ENCODE assay signal across 18 cellular contexts in the genomic region with DNA sequence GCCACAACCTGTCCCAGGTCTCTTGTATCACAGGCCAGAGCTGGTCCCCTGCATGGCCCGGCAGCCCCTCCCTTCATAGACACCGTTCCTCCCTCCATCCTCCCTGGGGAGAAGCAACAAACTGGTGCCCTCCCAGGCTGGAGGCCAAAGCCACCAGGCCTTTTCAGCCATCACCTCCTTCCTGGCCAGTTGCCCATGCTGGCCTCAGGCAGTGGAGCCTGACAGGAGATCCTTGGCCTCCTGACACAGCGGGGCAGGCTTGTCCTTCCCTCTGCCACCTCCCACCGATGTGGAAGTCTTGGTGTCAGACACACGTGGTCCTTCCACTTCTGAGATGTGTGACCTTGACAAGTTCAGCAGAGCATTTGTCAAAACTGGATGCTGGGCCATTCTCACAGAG.
A peak's percentile ranks its signal among the peaks of the same experiment; 100 is the strongest.
DNase-seq lines count a peak whose midpoint lies in the region; ATAC-seq, FAIRE-seq and TF ChIP-seq lines count a peak whose summit lies in the region.
"Had no signal": no experiment of that assay in that cellular context is flagged by ENCODE, and none has a peak within 500 bp of the region (broad histone marks: within the 10 kb centered on the region; RNA-seq: fewer than 3 reads in every experiment).

No MANE protein-coding gene starts in this region.

- no peak overlapping the region for H3K9ac ChIP-seq in PC-3 (ENCODE audit: low read length)

- H3K4me2 ChIP-seq in PC-3 (ENCODE audit: low read length): no peak overlapping the region

- H3K36me3 ChIP-seq in PC-3 (ENCODE audit: low read depth, low read length) (no peaks in the 10 kb centered on the region), small intestine (ENCODE audit: control insufficient read depth in 2 of 2, insufficient read depth in 2 of 2, low read length in 2 of 2) (no peaks in the 10 kb centered on the region)
- no peaks in the 10 kb centered on the region for H3K36me3 ChIP-seq in CD8-positive, alpha-beta memory T cell (ENCODE audit: insufficient read depth, low read length)
- H3K36me3 ChIP-seq: cardiac muscle cell had no signal

- H3K9me2 ChIP-seq in PC-3 (replicated peaks; ENCODE audit: low read length): no peaks in the 10 kb centered on the region

- FAIRE-seq in small intestine (lab: Jason Lieb, UNC): no peak
- FAIRE-seq: TTC549 had no signal

- no peak for TF ChIP-seq CTCF in PC-3 (conservative IDR thresholded peaks at IDR 0.05; ENCODE audit: low read depth, low read length)

- H3K79me2 ChIP-seq in PC-3 (ENCODE audit: low read length): no peaks in the 10 kb centered on the region

- H3K4me3 ChIP-seq in PC-3 (ENCODE audit: low read length): no peak overlapping the region
- H3K4me3 ChIP-seq in small intestine (ENCODE audit: low read depth in 1 of 2, low read length in 2 of 2): no peak overlapping the region
- H3K4me3 ChIP-seq in CD8-positive, alpha-beta memory T cell (ENCODE audit: low read length): no peak overlapping the region
- H3K4me3 ChIP-seq: cardiac muscle cell had no signal

- no peaks in the 10 kb centered on the region for H3K9me3 Mint-ChIP-seq in CD8-positive, alpha-beta memory T cell
- H3K9me3 Mint-ChIP-seq: CD4-positive, CD25-positive, alpha-beta regulatory T cell; naive thymus-derived CD8-positive, alpha-beta T cell; stimulated activated memory B cell treated with anti-CD40 and anti-IgM and Interleukin-4, amounts not matched to agents 10 μg/mL and 1 μg/mL and 100 μg/mL, for 72 hours had no signal

- peaks cover 25% of the 10 kb centered on the region for H3K4me1 ChIP-seq in PC-3 (ENCODE audit: insufficient read depth, low read length)
- no peaks in the 10 kb centered on the region for H3K4me1 ChIP-seq in small intestine (ENCODE audit: control insufficient read depth in 2 of 2, insufficient read depth in 1 of 2, low read depth in 1 of 2, low read length in 1 of 2)
- no peaks in the 10 kb centered on the region for H3K4me1 ChIP-seq in CD8-positive, alpha-beta memory T cell (ENCODE audit: insufficient read depth, low read length)

- no peaks in the 10 kb centered on the region for H3F3A ChIP-seq in PC-3 (ENCODE audit: low read length, unreplicated experiment)

- no peak overlapping the region for H3K4me3 Mint-ChIP-seq in CD8-positive, alpha-beta memory T cell
- H3K4me3 Mint-ChIP-seq: CD4-positive, CD25-positive, alpha-beta regulatory T cell; naive thymus-derived CD8-positive, alpha-beta T cell; stimulated activated memory B cell treated with anti-CD40 and anti-IgM and Interleukin-4, amounts not matched to agents 10 μg/mL and 1 μg/mL and 100 μg/mL, for 72 hours had no signal

- peaks cover 4 to 8% (median 7%) of the 10 kb centered on the region in 3 donors for H3K4me1 Mint-ChIP-seq in CD8-positive, alpha-beta memory T cell

- peak overlapping the region in 1 of 8 donors; percentile 29 for H3K27ac Mint-ChIP-seq in CD8-positive, alpha-beta memory T cell
- H3K27ac Mint-ChIP-seq: CD4-positive, CD25-positive, alpha-beta regulatory T cell; naive thymus-derived CD8-positive, alpha-beta T cell had no signal

- no peak overlapping the region for H2AFZ ChIP-seq in PC-3 (ENCODE audit: low read length)

- BruUV-seq in PC-3 (replicated peaks; lab: Mats Ljungman, UMichigan): no TSS peak

- ATAC-seq in PC-3: no peak
- ATAC-seq in HG03342 (IDR thresholded peaks at IDR 0.05; ENCODE audit: unreplicated experiment): no peak
- no peak for ATAC-seq in HG03432 (IDR thresholded peaks at IDR 0.05; ENCODE audit: unreplicated experiment)
- ATAC-seq: left colon; naive thymus-derived CD8-positive, alpha-beta T cell; sciatic nerve; stimulated activated memory B cell treated with anti-CD40 and anti-IgM and Interleukin-4, amounts not matched to agents 10 μg/mL and 1 μg/mL and 100 μg/mL, for 72 hours had no signal

- 67 to 71% (median 71%) methylated on average over 5 of the region's 5 CpGs for WGBS in small intestine, 3 donors

- DNase-seq in ELF-1 (ENCODE audit: low read depth, low spot score) (peak; percentile 20), PC-3 (peak; percentile 34), globus pallidus (ENCODE audit: low spot score) (peak; percentile 31), pons (ENCODE audit: low spot score) (peak; percentile 49), small intestine (no peak)
- no peak for DNase-seq in CD8-positive, alpha-beta memory T cell
- DNase-seq: activated naive CD4-positive, alpha-beta T cell; CD4-positive, CD25-positive, alpha-beta regulatory T cell; left colon; naive thymus-derived CD8-positive, alpha-beta T cell; NCI-H146; stimulated activated CD4-positive, alpha-beta T cell treated with anti-CD3 and anti-CD28 coated beads, Interleukin-4, amount 100 ng/mL, for 24 hours had no signal

- H3K27ac ChIP-seq in PC-3 (ENCODE audit: low read length) (no peak overlapping the region), small intestine (ENCODE audit: low read depth in 1 of 2, low read length in 1 of 2) (no peak overlapping the region)
- H3K27ac ChIP-seq in CD8-positive, alpha-beta memory T cell (ENCODE audit: low read depth, low read length): no peak overlapping the region
- H3K27ac ChIP-seq: cardiac muscle cell had no signal

- H3K9me3 ChIP-seq in PC-3 (ENCODE audit: low read length) (no peaks in the 10 kb centered on the region), small intestine (ENCODE audit: control insufficient read depth, low read depth) (no peaks in the 10 kb centered on the region)
- no peaks in the 10 kb centered on the region for H3K9me3 ChIP-seq in CD8-positive, alpha-beta memory T cell (ENCODE audit: low read length)

- no peaks in the 10 kb centered on the region for H4K20me1 ChIP-seq in PC-3 (ENCODE audit: low read length)

- peaks cover 0 to 1% (median 0%) of the 10 kb centered on the region in 3 donors for H3K36me3 Mint-ChIP-seq in CD8-positive, alpha-beta memory T cell
- H3K36me3 Mint-ChIP-seq: stimulated activated memory B cell treated with anti-CD40 and anti-IgM and Interleukin-4, amounts not matched to agents 10 μg/mL and 1 μg/mL and 100 μg/mL, for 72 hours had no signal

- H3K27me3 ChIP-seq in PC-3 (ENCODE audit: low read length) (no peaks in the 10 kb centered on the region), small intestine (ENCODE audit: control insufficient read depth in 2 of 2, insufficient read depth in 2 of 2, low read length in 2 of 2) (no peaks in the 10 kb centered on the region)
- no peaks in the 10 kb centered on the region for H3K27me3 ChIP-seq in CD8-positive, alpha-beta memory T cell (ENCODE audit: insufficient read depth, low read length, poor library complexity, severe bottlenecking)
- H3K27me3 ChIP-seq: cardiac muscle cell had no signal

- CTCF ChIA-PET in PC-3 (lab: Charles Lee): no interaction called here
- CTCF ChIA-PET in CD8-positive, alpha-beta memory T cell (lab: Charles Lee): no interaction called here

- POLR2A ChIA-PET in PC-3 (lab: Charles Lee; ENCODE audit: unreplicated experiment): no interaction called here
- POLR2A ChIA-PET in CD8-positive, alpha-beta memory T cell (lab: Charles Lee): no interaction called here

- intact Hi-C loops in PC-3 (cut with micrococcal nuclease): no loop called here

- no peaks in the 10 kb centered on the region for H3K27me3 Mint-ChIP-seq in CD8-positive, alpha-beta memory T cell
- H3K27me3 Mint-ChIP-seq: CD4-positive, CD25-positive, alpha-beta regulatory T cell; naive thymus-derived CD8-positive, alpha-beta T cell; stimulated activated memory B cell treated with anti-CD40 and anti-IgM and Interleukin-4, amounts not matched to agents 10 μg/mL and 1 μg/mL and 100 μg/mL, for 72 hours had no signal

Comparison
In these comparisons a context has a peak if more than half of its experiments do, and no peak if none do; other contexts are left out.
1. DNase-seq: peak in ELF-1 (single experiment), PC-3 (single experiment), globus pallidus (single experiment) and pons (single experiment); none in small intestine (single experiment) and CD8-positive, alpha-beta memory T cell (0 of 5).